1 cellular context compared by ENCODE assay signal in genomic region chr20:35225319-35226125, GRCh38.
TF ChIP-seq lines count a peak whose summit lies in the region.

No MANE protein-coding gene starts in this region.

TF ChIP-seq in GM23338, 12 proteins besides CTCF, POLR2A, EP300 and RAD21:
- no peak for TF ChIP-seq ZNF114 (CRISPR knock-in tag; IDR thresholded peaks at IDR 0.05)
- no peak for TF ChIP-seq ETS1 (IDR thresholded peaks at IDR 0.05)
- no peak for TF ChIP-seq EZH2phosphoT487 (IDR thresholded peaks at IDR 0.05; ENCODE audit: unreplicated experiment)
- TF ChIP-seq REST (IDR thresholded peaks at IDR 0.05; ENCODE audit: unreplicated experiment) = no peak
- no peak for TF ChIP-seq ZNF462 (CRISPR knock-in tag; IDR thresholded peaks at IDR 0.05)
- no peak for TF ChIP-seq ZNF331 (CRISPR knock-in tag; IDR thresholded peaks at IDR 0.05; ENCODE audit: low read depth)
- no peak for TF ChIP-seq JUNB (IDR thresholded peaks at IDR 0.05; ENCODE audit: unreplicated experiment)
- TF ChIP-seq NANOG (IDR thresholded peaks at IDR 0.05; ENCODE audit: borderline replicate concordance) = no peak
